In genomic region chr10:14468022-14468421, GRCh38 we compare ENCODE assay signal across 20 cellular contexts.
DNase-seq lines count a peak whose midpoint lies in the region; ATAC-seq, FAIRE-seq and TF ChIP-seq lines count a peak whose summit lies in the region.
"Had no signal": no experiment of that assay in that cellular context is flagged by ENCODE, and none has a peak within 500 bp of the region (broad histone marks: within the 10 kb centered on the region; RNA-seq: fewer than 3 reads in every experiment).

No MANE protein-coding gene starts in this region.

- no peak overlapping the region for H3K4me3 Mint-ChIP-seq in stimulated activated memory B cell treated with anti-CD40 and anti-IgM and Interleukin-4, amounts not matched to agents 10 μg/mL and 1 μg/mL and 100 μg/mL, for 72 hours
- H3K4me3 Mint-ChIP-seq: activated CD4-positive, alpha-beta T cell treated with anti-CD3 and anti-CD28 coated beads for 36 hours; naive thymus-derived CD8-positive, alpha-beta T cell had no signal

- in situ Hi-C loops in Caki2 (cut with HindIII; ENCODE audit: low pct_unique_long_range_greater_than_20kb, low sequenced_read_pairs) (no loop called here), gastrocnemius medialis (cut with MboI; ENCODE audit: low sequenced_read_pairs in 4 of 4) (no loop called here)

- H3K4me1 ChIP-seq in lower lobe of right lung (no peaks in the 10 kb centered on the region), gastrocnemius medialis (no peaks in the 10 kb centered on the region)
- H3K4me1 ChIP-seq: Caco-2 had no signal

- intact Hi-C loops in lower lobe of right lung (cut with DNase I) = no loop called here
- intact Hi-C loops in gastrocnemius medialis (cut with DNase I; ENCODE audit: low total_unique reads) = no loop called here

- H3K9me3 Mint-ChIP-seq in stimulated activated memory B cell treated with anti-CD40 and anti-IgM and Interleukin-4, amounts not matched to agents 10 μg/mL and 1 μg/mL and 100 μg/mL, for 72 hours = peaks cover 7% of the 10 kb centered on the region

- ATAC-seq in lower lobe of right lung (no peak), gastrocnemius medialis (no peak)
- no peak for ATAC-seq in stimulated activated memory B cell treated with anti-CD40 and anti-IgM and Interleukin-4, amounts not matched to agents 10 μg/mL and 1 μg/mL and 100 μg/mL, for 72 hours
- ATAC-seq: activated CD4-positive, alpha-beta T cell treated with anti-CD3 and anti-CD28 coated beads for 36 hours; naive thymus-derived CD8-positive, alpha-beta T cell had no signal

- TF ChIP-seq CTCF in lower lobe of right lung (IDR thresholded peaks at IDR 0.05) (no peak), gastrocnemius medialis (IDR thresholded peaks at IDR 0.05 in 4 of 5, conservative IDR thresholded peaks at IDR 0.05 in 1 of 5) (no peak)

- TF ChIP-seq POLR2A in gastrocnemius medialis (IDR thresholded peaks at IDR 0.05) = no peak

- H3K27me3 Mint-ChIP-seq in stimulated activated memory B cell treated with anti-CD40 and anti-IgM and Interleukin-4, amounts not matched to agents 10 μg/mL and 1 μg/mL and 100 μg/mL, for 72 hours = peaks cover 50% of the 10 kb centered on the region

- no peaks in the 10 kb centered on the region for H3K4me1 Mint-ChIP-seq in stimulated activated memory B cell treated with anti-CD40 and anti-IgM and Interleukin-4, amounts not matched to agents 10 μg/mL and 1 μg/mL and 100 μg/mL, for 72 hours
- H3K4me1 Mint-ChIP-seq: activated CD4-positive, alpha-beta T cell treated with anti-CD3 and anti-CD28 coated beads for 36 hours; naive thymus-derived CD8-positive, alpha-beta T cell had no signal

- H3K36me3 Mint-ChIP-seq in stimulated activated memory B cell treated with anti-CD40 and anti-IgM and Interleukin-4, amounts not matched to agents 10 μg/mL and 1 μg/mL and 100 μg/mL, for 72 hours = peaks cover 5% of the 10 kb centered on the region

- H3K27ac ChIP-seq in lower lobe of right lung = no peak overlapping the region
- no peak overlapping the region for H3K27ac ChIP-seq in gastrocnemius medialis

- H3K36me3 ChIP-seq in lower lobe of right lung (no peaks in the 10 kb centered on the region), gastrocnemius medialis (no peaks in the 10 kb centered on the region)

- H3K9me3 ChIP-seq in lower lobe of right lung = no peaks in the 10 kb centered on the region
- H3K9me3 ChIP-seq in gastrocnemius medialis = no peaks in the 10 kb centered on the region

- peak; percentile 47 for DNase-seq in Caki2 (ENCODE audit: low read depth)
- DNase-seq in NCI-H1105 (lab: John Stamatoyannopoulos, UW) = peak; percentile 62
- DNase-seq in RCC 7860 (ENCODE audit: low spot score) = peak; percentile 80
- DNase-seq in kidney glomerular epithelial cell (lab: John Stamatoyannopoulos, UW) = peak; percentile 64
- DNase-seq in lower lobe of right lung = no peak
- no peak for DNase-seq in GM03348 (ENCODE audit: low spot score)
- DNase-seq in gastrocnemius medialis = no peak
- DNase-seq: activated CD4-positive, alpha-beta T cell treated with anti-CD3 and anti-CD28 coated beads for 36 hours; activated CD8-positive, alpha-beta memory T cell treated with anti-CD3 and anti-CD28 coated beads, Interleukin-2, amount 50 U/mL, for 4 hours; anterior cingulate cortex; Caco-2; GF-D8; GOT3; mammary epithelial cell; naive thymus-derived CD8-positive, alpha-beta T cell; NCI-H2107; SIG-M5; stimulated activated CD4-positive, alpha-beta T cell treated with anti-CD3 and anti-CD28 coated beads, Interleukin-1b, Interleukin-23, amount 100 ng/mL, for 48 hours had no signal

- FAIRE-seq in RCC 7860 (lab: Jason Lieb, UNC) = peak; percentile 96
- FAIRE-seq: colon had no signal

- no peak overlapping the region for H3K27ac Mint-ChIP-seq in stimulated activated memory B cell treated with anti-CD40 and anti-IgM and Interleukin-4, amounts not matched to agents 10 μg/mL and 1 μg/mL and 100 μg/mL, for 72 hours
- H3K27ac Mint-ChIP-seq: activated CD4-positive, alpha-beta T cell treated with anti-CD3 and anti-CD28 coated beads for 36 hours had no signal

- H3K4me3 ChIP-seq in lower lobe of right lung (no peak overlapping the region), gastrocnemius medialis (no peak overlapping the region)

- H3K27me3 ChIP-seq in lower lobe of right lung (ENCODE audit: low read depth) (peaks cover 6% of the 10 kb centered on the region), gastrocnemius medialis (no peaks in the 10 kb centered on the region)

Comparison
In these comparisons a context has a peak if more than half of its experiments do, and no peak if none do; other contexts are left out.
1. DNase-seq: peak in Caki2 (single experiment), NCI-H1105 (single experiment), RCC 7860 (single experiment) and kidney glomerular epithelial cell (single experiment); none in lower lobe of right lung (single experiment), GM03348 (single experiment) and gastrocnemius medialis (0 of 2).